In the genomic region with DNA sequence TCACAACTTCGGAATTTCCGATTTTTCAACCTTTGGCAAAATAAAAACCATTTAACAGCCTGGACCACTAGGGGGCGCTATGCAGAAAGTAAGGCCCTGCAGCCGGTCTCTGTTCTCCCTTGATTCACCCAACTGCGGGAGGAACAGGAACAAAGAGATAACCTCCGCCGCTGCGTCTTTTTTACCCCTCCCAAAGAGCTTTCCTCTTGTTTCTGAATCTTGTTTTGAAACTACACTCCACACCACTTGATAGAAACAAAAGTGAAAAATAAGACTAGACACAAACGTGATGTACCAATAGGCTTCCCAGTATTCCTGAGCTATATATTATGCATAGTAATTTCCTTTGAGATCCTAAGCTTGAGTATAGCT, we compare ENCODE assay signal across 1 cellular context.
A peak's percentile ranks its signal among the peaks of the same experiment; 100 is the strongest.
TF ChIP-seq lines count a peak whose summit lies in the region.

No MANE protein-coding gene starts in this region.

TF ChIP-seq in HepG2, 621 proteins besides CTCF, POLR2A, EP300 and RAD21 (continued from another document and continues in another):
- TF ChIP-seq, protein P1, sequence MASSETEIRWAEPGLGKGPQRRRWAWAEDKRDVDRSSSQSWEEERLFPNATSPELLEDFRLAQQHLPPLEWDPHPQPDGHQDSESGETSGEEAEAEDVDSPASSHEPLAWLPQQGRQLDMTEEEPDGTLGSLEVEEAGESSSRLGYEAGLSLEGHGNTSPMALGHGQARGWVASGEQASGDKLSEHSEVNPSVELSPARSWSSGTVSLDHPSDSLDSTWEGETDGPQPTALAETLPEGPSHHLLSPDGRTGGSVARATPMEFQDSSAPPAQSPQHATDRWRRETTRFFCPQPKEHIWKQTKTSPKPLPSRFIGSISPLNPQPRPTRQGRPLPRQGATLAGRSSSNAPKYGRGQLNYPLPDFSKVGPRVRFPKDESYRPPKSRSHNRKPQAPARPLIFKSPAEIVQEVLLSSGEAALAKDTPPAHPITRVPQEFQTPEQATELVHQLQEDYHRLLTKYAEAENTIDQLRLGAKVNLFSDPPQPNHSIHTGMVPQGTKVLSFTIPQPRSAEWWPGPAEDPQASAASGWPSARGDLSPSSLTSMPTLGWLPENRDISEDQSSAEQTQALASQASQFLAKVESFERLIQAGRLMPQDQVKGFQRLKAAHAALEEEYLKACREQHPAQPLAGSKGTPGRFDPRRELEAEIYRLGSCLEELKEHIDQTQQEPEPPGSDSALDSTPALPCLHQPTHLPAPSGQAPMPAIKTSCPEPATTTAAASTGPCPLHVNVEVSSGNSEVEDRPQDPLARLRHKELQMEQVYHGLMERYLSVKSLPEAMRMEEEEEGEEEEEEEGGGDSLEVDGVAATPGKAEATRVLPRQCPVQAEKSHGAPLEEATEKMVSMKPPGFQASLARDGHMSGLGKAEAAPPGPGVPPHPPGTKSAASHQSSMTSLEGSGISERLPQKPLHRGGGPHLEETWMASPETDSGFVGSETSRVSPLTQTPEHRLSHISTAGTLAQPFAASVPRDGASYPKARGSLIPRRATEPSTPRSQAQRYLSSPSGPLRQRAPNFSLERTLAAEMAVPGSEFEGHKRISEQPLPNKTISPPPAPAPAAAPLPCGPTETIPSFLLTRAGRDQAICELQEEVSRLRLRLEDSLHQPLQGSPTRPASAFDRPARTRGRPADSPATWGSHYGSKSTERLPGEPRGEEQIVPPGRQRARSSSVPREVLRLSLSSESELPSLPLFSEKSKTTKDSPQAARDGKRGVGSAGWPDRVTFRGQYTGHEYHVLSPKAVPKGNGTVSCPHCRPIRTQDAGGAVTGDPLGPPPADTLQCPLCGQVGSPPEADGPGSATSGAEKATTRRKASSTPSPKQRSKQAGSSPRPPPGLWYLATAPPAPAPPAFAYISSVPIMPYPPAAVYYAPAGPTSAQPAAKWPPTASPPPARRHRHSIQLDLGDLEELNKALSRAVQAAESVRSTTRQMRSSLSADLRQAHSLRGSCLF (CRISPR knock-in tag; IDR thresholded peaks at IDR 0.05; ENCODE audit: borderline replicate concordance), result no peak
- TF ChIP-seq SIX1 (CRISPR knock-in tag; IDR thresholded peaks at IDR 0.05; ENCODE audit: borderline replicate concordance) (no peak), ZNF274 (CRISPR knock-in tag; IDR thresholded peaks at IDR 0.05) (no peak), NKX3-1 (CRISPR knock-in tag; IDR thresholded peaks at IDR 0.05) (no peak), ZFP36L1 (CRISPR knock-in tag; IDR thresholded peaks at IDR 0.05) (no peak), BORCS8-MEF2B (CRISPR knock-in tag; IDR thresholded peaks at IDR 0.05) (no peak), ETV5 (CRISPR knock-in tag; IDR thresholded peaks at IDR 0.05; ENCODE audit: borderline replicate concordance) (no peak), SRF (IDR thresholded peaks at IDR 0.05; ENCODE audit: low read depth, low read length) (no peak), HNRNPL (IDR thresholded peaks at IDR 0.05; ENCODE audit: low read depth, low read length) (no peak), PPARG (CRISPR knock-in tag; conservative IDR thresholded peaks at IDR 0.05) (no peak), WIZ (CRISPR knock-in tag; IDR thresholded peaks at IDR 0.05) (no peak), SOX5 (CRISPR knock-in tag; IDR thresholded peaks at IDR 0.05; ENCODE audit: borderline replicate concordance) (0 out of 2 replicates have a peak, but pooled peaks have one; percentile 37), ZNF792 (CRISPR knock-in tag; IDR thresholded peaks at IDR 0.05) (no peak; the same call in 1 of the 2 replicates), CCAR2 (optimal IDR thresholded peaks at IDR 0.05; ENCODE audit: low read depth, low read length) (no peak), KDM1A (CRISPR knock-in tag; IDR thresholded peaks at IDR 0.05) (no peak), TOE1 (CRISPR knock-in tag; IDR thresholded peaks at IDR 0.05) (no peak), NFYC (CRISPR knock-in tag; IDR thresholded peaks at IDR 0.05) (no peak), HHEX (CRISPR knock-in tag; IDR thresholded peaks at IDR 0.05) (no peak), ZNF674 (CRISPR knock-in tag; IDR thresholded peaks at IDR 0.05; ENCODE audit: low read depth) (no peak), ELF1 (CRISPR knock-in tag; IDR thresholded peaks at IDR 0.05) (no peak), SP140L (CRISPR knock-in tag; IDR thresholded peaks at IDR 0.05; ENCODE audit: borderline replicate concordance) (no peak), MLLT10 (CRISPR knock-in tag; IDR thresholded peaks at IDR 0.05) (no peak), KAT8 (CRISPR knock-in tag; IDR thresholded peaks at IDR 0.05) (peak; percentile 59; the same call in 1 of the 2 replicates), ZNF12 (CRISPR knock-in tag; IDR thresholded peaks at IDR 0.05) (0 out of 2 replicates have a peak, but pooled peaks have one; percentile 1), ZKSCAN8 (CRISPR knock-in tag; IDR thresholded peaks at IDR 0.05; ENCODE audit: borderline replicate concordance) (no peak), XBP1 (CRISPR knock-in tag; IDR thresholded peaks at IDR 0.05) (no peak), ZNF598 (CRISPR knock-in tag; IDR thresholded peaks at IDR 0.05; ENCODE audit: borderline replicate concordance) (no peak), ZNF230 (CRISPR knock-in tag; IDR thresholded peaks at IDR 0.05) (no peak), SCMH1 (CRISPR knock-in tag; IDR thresholded peaks at IDR 0.05; ENCODE audit: borderline replicate concordance) (no peak), RAD51 (IDR thresholded peaks at IDR 0.05; ENCODE audit: borderline replicate concordance) (no peak), KDM2A (CRISPR knock-in tag; IDR thresholded peaks at IDR 0.05; ENCODE audit: borderline replicate concordance, low read depth) (no peak), ZNF616 (CRISPR knock-in tag; IDR thresholded peaks at IDR 0.05; ENCODE audit: low read depth) (no peak), TARDBP (CRISPR knock-in tag; IDR thresholded peaks at IDR 0.05) (0 out of 2 replicates have a peak, but pooled peaks have one; percentile 47), SP5 (CRISPR knock-in tag; IDR thresholded peaks at IDR 0.05; ENCODE audit: borderline replicate concordance, low read depth) (no peak), ZNF484 (CRISPR knock-in tag; IDR thresholded peaks at IDR 0.05; ENCODE audit: borderline replicate concordance, low read depth) (no peak), KLF6 (CRISPR knock-in tag; IDR thresholded peaks at IDR 0.05) (no peak), STAT5B (CRISPR knock-in tag; IDR thresholded peaks at IDR 0.05) (no peak), MIER3 (CRISPR knock-in tag; IDR thresholded peaks at IDR 0.05; ENCODE audit: borderline replicate concordance) (no peak), GPN1 (CRISPR knock-in tag; IDR thresholded peaks at IDR 0.05; ENCODE audit: borderline replicate concordance) (no peak)
- TF ChIP-seq, protein P2, sequence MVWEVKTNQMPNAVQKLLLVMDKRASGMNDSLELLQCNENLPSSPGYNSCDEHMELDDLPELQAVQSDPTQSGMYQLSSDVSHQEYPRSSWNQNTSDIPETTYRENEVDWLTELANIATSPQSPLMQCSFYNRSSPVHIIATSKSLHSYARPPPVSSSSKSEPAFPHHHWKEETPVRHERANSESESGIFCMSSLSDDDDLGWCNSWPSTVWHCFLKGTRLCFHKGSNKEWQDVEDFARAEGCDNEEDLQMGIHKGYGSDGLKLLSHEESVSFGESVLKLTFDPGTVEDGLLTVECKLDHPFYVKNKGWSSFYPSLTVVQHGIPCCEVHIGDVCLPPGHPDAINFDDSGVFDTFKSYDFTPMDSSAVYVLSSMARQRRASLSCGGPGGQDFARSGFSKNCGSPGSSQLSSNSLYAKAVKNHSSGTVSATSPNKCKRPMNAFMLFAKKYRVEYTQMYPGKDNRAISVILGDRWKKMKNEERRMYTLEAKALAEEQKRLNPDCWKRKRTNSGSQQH (CRISPR knock-in tag; IDR thresholded peaks at IDR 0.05; ENCODE audit: low read depth), result no peak
- TF ChIP-seq, protein P3, sequence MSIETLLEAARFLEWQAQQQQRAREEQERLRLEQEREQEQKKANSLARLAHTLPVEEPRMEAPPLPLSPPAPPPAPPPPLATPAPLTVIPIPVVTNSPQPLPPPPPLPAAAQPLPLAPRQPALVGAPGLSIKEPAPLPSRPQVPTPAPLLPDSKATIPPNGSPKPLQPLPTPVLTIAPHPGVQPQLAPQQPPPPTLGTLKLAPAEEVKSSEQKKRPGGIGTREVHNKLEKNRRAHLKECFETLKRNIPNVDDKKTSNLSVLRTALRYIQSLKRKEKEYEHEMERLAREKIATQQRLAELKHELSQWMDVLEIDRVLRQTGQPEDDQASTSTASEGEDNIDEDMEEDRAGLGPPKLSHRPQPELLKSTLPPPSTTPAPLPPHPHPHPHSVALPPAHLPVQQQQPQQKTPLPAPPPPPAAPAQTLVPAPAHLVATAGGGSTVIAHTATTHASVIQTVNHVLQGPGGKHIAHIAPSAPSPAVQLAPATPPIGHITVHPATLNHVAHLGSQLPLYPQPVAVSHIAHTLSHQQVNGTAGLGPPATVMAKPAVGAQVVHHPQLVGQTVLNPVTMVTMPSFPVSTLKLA (IDR thresholded peaks at IDR 0.05), result no peak
- TF ChIP-seq, protein P4, sequence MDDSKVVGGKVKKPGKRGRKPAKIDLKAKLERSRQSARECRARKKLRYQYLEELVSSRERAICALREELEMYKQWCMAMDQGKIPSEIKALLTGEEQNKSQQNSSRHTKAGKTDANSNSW (CRISPR knock-in tag; IDR thresholded peaks at IDR 0.05; ENCODE audit: borderline replicate concordance), result no peak
- TF ChIP-seq, protein P5, sequence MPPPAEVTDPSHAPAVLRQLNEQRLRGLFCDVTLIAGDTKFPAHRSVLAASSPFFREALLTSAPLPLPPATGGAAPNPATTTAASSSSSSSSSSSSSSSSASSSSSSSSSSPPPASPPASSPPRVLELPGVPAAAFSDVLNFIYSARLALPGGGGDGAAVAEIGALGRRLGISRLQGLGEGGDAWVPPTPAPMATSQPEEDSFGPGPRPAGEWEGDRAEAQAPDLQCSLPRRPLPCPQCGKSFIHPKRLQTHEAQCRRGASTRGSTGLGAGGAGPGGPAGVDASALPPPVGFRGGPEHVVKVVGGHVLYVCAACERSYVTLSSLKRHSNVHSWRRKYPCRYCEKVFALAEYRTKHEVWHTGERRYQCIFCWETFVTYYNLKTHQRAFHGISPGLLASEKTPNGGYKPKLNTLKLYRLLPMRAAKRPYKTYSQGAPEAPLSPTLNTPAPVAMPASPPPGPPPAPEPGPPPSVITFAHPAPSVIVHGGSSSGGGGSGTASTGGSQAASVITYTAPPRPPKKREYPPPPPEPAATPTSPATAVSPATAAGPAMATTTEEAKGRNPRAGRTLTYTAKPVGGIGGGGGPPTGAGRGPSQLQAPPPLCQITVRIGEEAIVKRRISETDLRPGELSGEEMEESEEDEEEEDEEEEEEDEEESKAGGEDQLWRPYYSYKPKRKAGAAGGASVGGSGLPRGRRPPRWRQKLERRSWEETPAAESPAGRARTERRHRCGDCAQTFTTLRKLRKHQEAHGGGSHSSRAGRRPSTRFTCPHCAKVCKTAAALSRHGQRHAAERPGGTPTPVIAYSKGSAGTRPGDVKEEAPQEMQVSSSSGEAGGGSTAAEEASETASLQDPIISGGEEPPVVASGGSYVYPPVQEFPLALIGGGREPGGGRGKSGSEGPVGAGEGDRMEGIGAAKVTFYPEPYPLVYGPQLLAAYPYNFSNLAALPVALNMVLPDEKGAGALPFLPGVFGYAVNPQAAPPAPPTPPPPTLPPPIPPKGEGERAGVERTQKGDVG (CRISPR knock-in tag; IDR thresholded peaks at IDR 0.05; ENCODE audit: borderline replicate concordance), result no peak
- TF ChIP-seq, protein P6, sequence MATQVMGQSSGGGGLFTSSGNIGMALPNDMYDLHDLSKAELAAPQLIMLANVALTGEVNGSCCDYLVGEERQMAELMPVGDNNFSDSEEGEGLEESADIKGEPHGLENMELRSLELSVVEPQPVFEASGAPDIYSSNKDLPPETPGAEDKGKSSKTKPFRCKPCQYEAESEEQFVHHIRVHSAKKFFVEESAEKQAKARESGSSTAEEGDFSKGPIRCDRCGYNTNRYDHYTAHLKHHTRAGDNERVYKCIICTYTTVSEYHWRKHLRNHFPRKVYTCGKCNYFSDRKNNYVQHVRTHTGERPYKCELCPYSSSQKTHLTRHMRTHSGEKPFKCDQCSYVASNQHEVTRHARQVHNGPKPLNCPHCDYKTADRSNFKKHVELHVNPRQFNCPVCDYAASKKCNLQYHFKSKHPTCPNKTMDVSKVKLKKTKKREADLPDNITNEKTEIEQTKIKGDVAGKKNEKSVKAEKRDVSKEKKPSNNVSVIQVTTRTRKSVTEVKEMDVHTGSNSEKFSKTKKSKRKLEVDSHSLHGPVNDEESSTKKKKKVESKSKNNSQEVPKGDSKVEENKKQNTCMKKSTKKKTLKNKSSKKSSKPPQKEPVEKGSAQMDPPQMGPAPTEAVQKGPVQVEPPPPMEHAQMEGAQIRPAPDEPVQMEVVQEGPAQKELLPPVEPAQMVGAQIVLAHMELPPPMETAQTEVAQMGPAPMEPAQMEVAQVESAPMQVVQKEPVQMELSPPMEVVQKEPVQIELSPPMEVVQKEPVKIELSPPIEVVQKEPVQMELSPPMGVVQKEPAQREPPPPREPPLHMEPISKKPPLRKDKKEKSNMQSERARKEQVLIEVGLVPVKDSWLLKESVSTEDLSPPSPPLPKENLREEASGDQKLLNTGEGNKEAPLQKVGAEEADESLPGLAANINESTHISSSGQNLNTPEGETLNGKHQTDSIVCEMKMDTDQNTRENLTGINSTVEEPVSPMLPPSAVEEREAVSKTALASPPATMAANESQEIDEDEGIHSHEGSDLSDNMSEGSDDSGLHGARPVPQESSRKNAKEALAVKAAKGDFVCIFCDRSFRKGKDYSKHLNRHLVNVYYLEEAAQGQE (IDR thresholded peaks at IDR 0.05; ENCODE audit: borderline replicate concordance in 1 of 2, low read depth in 1 of 2, low read length in 2 of 2), result no peak
- TF ChIP-seq, protein P7, sequence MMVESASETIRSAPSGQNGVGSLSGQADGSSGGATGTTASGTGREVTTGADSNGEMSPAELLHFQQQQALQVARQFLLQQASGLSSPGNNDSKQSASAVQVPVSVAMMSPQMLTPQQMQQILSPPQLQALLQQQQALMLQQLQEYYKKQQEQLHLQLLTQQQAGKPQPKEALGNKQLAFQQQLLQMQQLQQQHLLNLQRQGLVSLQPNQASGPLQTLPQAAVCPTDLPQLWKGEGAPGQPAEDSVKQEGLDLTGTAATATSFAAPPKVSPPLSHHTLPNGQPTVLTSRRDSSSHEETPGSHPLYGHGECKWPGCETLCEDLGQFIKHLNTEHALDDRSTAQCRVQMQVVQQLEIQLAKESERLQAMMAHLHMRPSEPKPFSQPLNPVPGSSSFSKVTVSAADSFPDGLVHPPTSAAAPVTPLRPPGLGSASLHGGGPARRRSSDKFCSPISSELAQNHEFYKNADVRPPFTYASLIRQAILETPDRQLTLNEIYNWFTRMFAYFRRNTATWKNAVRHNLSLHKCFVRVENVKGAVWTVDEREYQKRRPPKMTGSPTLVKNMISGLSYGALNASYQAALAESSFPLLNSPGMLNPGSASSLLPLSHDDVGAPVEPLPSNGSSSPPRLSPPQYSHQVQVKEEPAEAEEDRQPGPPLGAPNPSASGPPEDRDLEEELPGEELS (CRISPR knock-in tag; IDR thresholded peaks at IDR 0.05), result no peak
